1 cellular context compared by ENCODE assay signal in the genomic region with DNA sequence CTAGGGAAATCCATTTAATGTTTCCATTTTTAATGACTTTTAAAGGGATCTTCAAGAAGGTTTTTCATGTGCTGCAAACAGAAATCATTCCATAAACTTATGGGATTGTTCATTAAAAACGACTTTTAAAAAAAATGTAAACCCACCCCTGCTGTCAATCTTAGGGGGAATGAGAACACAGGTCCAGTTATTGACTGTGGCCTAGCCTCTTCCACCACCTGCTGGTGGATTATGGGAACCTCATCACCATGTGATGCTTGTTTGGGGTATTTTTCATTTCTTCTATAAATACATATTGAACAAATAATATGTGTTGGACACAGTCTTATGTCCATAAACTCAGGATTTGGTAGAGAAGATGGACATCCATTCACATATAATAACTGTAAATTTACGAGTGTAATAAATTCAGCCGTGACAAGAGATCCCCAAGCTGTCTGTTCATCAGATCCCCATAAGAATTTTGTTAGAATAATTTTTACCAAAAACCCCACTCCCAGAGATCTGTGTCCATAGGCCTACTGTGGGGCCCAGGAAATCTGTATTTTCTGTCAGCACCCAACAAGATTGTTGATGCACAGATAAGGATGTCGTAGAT.
TF ChIP-seq lines count a peak whose summit lies in the region.

No MANE protein-coding gene starts in this region.

TF ChIP-seq in HepG2, 621 proteins besides CTCF, POLR2A, EP300 and RAD21 (continued from another document):
- TF ChIP-seq, protein P1, sequence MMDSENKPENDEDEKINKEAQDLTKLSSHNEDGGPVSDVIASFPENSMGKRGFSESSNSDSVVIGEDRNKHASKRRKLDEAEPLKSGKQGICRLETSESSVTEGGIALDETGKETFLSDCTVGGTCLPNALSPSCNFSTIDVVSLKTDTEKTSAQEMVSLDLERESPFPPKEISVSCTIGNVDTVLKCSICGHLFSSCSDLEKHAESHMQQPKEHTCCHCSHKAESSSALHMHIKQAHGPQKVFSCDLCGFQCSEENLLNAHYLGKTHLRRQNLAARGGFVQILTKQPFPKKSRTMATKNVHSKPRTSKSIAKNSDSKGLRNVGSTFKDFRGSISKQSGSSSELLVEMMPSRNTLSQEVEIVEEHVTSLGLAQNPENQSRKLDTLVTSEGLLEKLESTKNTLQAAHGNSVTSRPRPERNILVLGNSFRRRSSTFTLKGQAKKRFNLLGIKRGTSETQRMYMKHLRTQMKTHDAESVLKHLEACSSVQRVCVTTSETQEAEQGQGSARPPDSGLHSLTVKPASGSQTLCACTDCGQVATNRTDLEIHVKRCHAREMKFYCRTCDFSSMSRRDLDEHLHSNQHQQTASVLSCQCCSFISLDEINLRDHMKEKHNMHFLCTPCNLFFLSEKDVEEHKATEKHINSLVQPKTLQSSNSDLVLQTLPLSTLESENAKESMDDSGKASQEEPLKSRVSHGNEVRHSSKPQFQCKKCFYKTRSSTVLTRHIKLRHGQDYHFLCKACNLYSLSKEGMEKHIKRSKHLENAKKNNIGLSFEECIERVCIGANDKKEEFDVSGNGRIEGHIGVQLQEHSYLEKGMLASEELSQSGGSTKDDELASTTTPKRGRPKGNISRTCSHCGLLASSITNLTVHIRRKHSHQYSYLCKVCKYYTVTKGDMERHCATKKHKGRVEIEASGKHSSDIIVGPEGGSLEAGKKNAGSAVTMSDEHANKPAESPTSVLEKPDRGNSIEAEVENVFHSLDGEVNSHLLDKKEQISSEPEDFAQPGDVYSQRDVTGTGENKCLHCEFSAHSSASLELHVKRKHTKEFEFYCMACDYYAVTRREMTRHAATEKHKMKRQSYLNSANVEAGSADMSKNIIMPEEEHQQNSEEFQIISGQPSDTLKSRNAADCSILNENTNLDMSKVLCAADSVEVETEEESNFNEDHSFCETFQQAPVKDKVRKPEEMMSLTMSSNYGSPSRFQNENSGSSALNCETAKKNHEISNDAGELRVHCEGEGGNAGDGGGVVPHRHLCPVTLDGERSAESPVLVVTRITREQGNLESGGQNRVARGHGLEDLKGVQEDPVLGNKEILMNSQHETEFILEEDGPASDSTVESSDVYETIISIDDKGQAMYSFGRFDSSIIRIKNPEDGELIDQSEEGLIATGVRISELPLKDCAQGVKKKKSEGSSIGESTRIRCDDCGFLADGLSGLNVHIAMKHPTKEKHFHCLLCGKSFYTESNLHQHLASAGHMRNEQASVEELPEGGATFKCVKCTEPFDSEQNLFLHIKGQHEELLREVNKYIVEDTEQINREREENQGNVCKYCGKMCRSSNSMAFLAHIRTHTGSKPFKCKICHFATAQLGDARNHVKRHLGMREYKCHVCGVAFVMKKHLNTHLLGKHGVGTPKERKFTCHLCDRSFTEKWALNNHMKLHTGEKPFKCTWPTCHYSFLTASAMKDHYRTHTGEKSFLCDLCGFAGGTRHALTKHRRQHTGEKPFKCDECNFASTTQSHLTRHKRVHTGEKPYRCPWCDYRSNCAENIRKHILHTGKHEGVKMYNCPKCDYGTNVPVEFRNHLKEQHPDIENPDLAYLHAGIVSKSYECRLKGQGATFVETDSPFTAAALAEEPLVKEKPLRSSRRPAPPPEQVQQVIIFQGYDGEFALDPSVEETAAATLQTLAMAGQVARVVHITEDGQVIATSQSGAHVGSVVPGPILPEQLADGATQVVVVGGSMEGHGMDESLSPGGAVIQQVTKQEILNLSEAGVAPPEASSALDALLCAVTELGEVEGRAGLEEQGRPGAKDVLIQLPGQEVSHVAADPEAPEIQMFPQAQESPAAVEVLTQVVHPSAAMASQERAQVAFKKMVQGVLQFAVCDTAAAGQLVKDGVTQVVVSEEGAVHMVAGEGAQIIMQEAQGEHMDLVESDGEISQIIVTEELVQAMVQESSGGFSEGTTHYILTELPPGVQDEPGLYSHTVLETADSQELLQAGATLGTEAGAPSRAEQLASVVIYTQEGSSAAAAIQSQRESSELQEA (CRISPR knock-in tag; IDR thresholded peaks at IDR 0.05; ENCODE audit: not compliant biosample characterization): no peak
- TF ChIP-seq PLRG1 (conservative IDR thresholded peaks at IDR 0.05) (no peak), KLF9 (CRISPR knock-in tag; IDR thresholded peaks at IDR 0.05; ENCODE audit: low read depth) (peak; percentile 49; the same call in 1 of the 2 replicates), YEATS2 (CRISPR knock-in tag; IDR thresholded peaks at IDR 0.05; ENCODE audit: borderline replicate concordance) (peak; percentile 17; the same call in 1 of the 2 replicates), XRCC5 (optimal IDR thresholded peaks at IDR 0.05; ENCODE audit: low read length) (peak; percentile 25), ZNF337 (CRISPR knock-in tag; IDR thresholded peaks at IDR 0.05; ENCODE audit: borderline replicate concordance, low read depth) (no peak), MIXL1 (CRISPR knock-in tag; IDR thresholded peaks at IDR 0.05) (peak; percentile 84), ZNF136 (CRISPR knock-in tag; IDR thresholded peaks at IDR 0.05; ENCODE audit: low read depth) (no peak)
- TF ChIP-seq, protein P2, sequence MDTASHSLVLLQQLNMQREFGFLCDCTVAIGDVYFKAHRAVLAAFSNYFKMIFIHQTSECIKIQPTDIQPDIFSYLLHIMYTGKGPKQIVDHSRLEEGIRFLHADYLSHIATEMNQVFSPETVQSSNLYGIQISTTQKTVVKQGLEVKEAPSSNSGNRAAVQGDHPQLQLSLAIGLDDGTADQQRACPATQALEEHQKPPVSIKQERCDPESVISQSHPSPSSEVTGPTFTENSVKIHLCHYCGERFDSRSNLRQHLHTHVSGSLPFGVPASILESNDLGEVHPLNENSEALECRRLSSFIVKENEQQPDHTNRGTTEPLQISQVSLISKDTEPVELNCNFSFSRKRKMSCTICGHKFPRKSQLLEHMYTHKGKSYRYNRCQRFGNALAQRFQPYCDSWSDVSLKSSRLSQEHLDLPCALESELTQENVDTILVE (CRISPR knock-in tag; IDR thresholded peaks at IDR 0.05): peak; percentile 55; the same call in 1 of the 2 replicates
- TF ChIP-seq, protein P3, sequence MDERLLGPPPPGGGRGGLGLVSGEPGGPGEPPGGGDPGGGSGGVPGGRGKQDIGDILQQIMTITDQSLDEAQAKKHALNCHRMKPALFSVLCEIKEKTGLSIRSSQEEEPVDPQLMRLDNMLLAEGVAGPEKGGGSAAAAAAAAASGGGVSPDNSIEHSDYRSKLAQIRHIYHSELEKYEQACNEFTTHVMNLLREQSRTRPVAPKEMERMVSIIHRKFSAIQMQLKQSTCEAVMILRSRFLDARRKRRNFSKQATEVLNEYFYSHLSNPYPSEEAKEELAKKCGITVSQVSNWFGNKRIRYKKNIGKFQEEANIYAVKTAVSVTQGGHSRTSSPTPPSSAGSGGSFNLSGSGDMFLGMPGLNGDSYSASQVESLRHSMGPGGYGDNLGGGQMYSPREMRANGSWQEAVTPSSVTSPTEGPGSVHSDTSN (CRISPR knock-in tag; IDR thresholded peaks at IDR 0.05): peak; percentile 51; the same call in 1 of the 2 replicates
- TF ChIP-seq, protein P4, sequence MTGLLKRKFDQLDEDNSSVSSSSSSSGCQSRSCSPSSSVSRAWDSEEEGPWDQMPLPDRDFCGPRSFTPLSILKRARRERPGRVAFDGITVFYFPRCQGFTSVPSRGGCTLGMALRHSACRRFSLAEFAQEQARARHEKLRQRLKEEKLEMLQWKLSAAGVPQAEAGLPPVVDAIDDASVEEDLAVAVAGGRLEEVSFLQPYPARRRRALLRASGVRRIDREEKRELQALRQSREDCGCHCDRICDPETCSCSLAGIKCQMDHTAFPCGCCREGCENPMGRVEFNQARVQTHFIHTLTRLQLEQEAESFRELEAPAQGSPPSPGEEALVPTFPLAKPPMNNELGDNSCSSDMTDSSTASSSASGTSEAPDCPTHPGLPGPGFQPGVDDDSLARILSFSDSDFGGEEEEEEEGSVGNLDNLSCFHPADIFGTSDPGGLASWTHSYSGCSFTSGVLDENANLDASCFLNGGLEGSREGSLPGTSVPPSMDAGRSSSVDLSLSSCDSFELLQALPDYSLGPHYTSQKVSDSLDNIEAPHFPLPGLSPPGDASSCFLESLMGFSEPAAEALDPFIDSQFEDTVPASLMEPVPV (CRISPR knock-in tag; IDR thresholded peaks at IDR 0.05): no peak
- TF ChIP-seq, protein P5, sequence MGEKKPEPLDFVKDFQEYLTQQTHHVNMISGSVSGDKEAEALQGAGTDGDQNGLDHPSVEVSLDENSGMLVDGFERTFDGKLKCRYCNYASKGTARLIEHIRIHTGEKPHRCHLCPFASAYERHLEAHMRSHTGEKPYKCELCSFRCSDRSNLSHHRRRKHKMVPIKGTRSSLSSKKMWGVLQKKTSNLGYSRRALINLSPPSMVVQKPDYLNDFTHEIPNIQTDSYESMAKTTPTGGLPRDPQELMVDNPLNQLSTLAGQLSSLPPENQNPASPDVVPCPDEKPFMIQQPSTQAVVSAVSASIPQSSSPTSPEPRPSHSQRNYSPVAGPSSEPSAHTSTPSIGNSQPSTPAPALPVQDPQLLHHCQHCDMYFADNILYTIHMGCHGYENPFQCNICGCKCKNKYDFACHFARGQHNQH (CRISPR knock-in tag; IDR thresholded peaks at IDR 0.05): 0 out of 2 replicates have a peak, but pooled peaks have one; percentile 29
